In genomic region chr13:38046049-38046376, GRCh38 we compare ENCODE assay signal across 12 cellular contexts.
A peak's percentile ranks its signal among the peaks of the same experiment; 100 is the strongest.
DNase-seq lines count a peak whose midpoint lies in the region; ATAC-seq, FAIRE-seq and TF ChIP-seq lines count a peak whose summit lies in the region.
"Had no signal": no experiment of that assay in that cellular context is flagged by ENCODE, and none has a peak within 500 bp of the region (broad histone marks: within the 10 kb centered on the region; RNA-seq: fewer than 3 reads in every experiment).

No MANE protein-coding gene starts in this region.

- H3K4me2 ChIP-seq in OCI-LY3 (ENCODE audit: low read length) (0 out of 2 replicates have a peak overlapping the region, but pooled peaks have one; percentile 16), K562 (ENCODE audit: insufficient read depth, low read length) (no peak overlapping the region)
- H3K4me2 ChIP-seq: A549 had no signal

- WGBS in K562 (ENCODE audit: insufficient coverage, low coverage, missing lambda C conversion rate) = 0% methylated on average over 1 of the region's 1 CpG

- H3K4me3 ChIP-seq in ACC112 (ENCODE audit: low read depth, low read length) (no peak overlapping the region), OCI-LY3 (ENCODE audit: low read length) (no peak overlapping the region), K562 (no peak overlapping the region)
- H3K4me3 ChIP-seq: A549 had no signal

- H3K9me3 ChIP-seq in OCI-LY3 (ENCODE audit: insufficient read depth, low read length) (no peaks in the 10 kb centered on the region), K562 (replicated peaks; ENCODE audit: control insufficient read depth, insufficient read depth, low read depth, low read length) (no peaks in the 10 kb centered on the region)
- H3K9me3 ChIP-seq: A549 had no signal

- peaks cover 5% of the 10 kb centered on the region for H3K9me3 Mint-ChIP-seq in neural crest cell

- intact Hi-C loops in K562 (cut with micrococcal nuclease) = loop anchor here (5.0 kb wide), 2 partner anchors 404 to 939 kb away; partner anchors contain the start of gene CSNK1A1L

- no peak for TF ChIP-seq EP300 in K562 (IDR thresholded peaks at IDR 0.05; ENCODE audit: low read length)

- TF ChIP-seq RAD21 in K562 (CRISPR knock-in tag; conservative IDR thresholded peaks at IDR 0.05 in 1 of 2, IDR thresholded peaks at IDR 0.05 in 1 of 2) = no peak

- H3K27ac Mint-ChIP-seq in neural crest cell (ENCODE audit: unreplicated experiment) = peak overlapping the region; percentile 60
- H3K27ac Mint-ChIP-seq: CD14-positive monocyte had no signal

- peaks cover 4% of the 10 kb centered on the region for H3K4me1 Mint-ChIP-seq in neural crest cell
- H3K4me1 Mint-ChIP-seq: CD14-positive monocyte had no signal

- H2AFZ ChIP-seq in ACC112 (ENCODE audit: low read length, unreplicated experiment) = peak overlapping the region; percentile 62
- peak overlapping the region; percentile 94 for H2AFZ ChIP-seq in OCI-LY3 (ENCODE audit: low read depth, low read length)
- H2AFZ ChIP-seq in K562 (ENCODE audit: low read depth, low read length) = peak overlapping the region; percentile 91

- in situ Hi-C loops in K562 (cut with MboI) = loop anchor here (25.0 kb wide), 1 partner anchor 159 kb away; no protein-coding TSS in a partner anchor

- H3K4me1 ChIP-seq in ACC112 (ENCODE audit: control insufficient read depth, insufficient read depth, low read length, unreplicated experiment) = no peaks in the 10 kb centered on the region
- peaks cover 3% of the 10 kb centered on the region; the same call in 1 of the 2 replicates for H3K4me1 ChIP-seq in OCI-LY3 (ENCODE audit: low read length)
- no peaks in the 10 kb centered on the region; a peak in 1 of 5 replicates for H3K4me1 ChIP-seq in K562 (replicated peaks in 1 of 2; ENCODE audit: control insufficient read depth in 2 of 2, insufficient read depth in 2 of 2, low read length in 2 of 2)
- H3K4me1 ChIP-seq: A549 had no signal

- H3K79me2 ChIP-seq in ACC112 (ENCODE audit: control insufficient read depth, insufficient read depth, low read length, unreplicated experiment) = no peaks in the 10 kb centered on the region
- H3K79me2 ChIP-seq in OCI-LY3 (ENCODE audit: low read length) = no peaks in the 10 kb centered on the region
- H3K79me2 ChIP-seq in K562 (ENCODE audit: control insufficient read depth, insufficient read depth, low read length) = no peaks in the 10 kb centered on the region

- H3K9me1 ChIP-seq in K562 (ENCODE audit: control insufficient read depth, insufficient read depth, low read length) = no peaks in the 10 kb centered on the region

- POLR2A ChIA-PET in K562 (lab: Yijun Ruan, JAX) = no interaction called here

- no peak for TF ChIP-seq POLR2A in K562 (conservative IDR thresholded peaks at IDR 0.05)

- ATAC-seq in K562 (no peak), HG02623 (IDR thresholded peaks at IDR 0.05; ENCODE audit: unreplicated experiment) (no peak)

- no peaks in the 10 kb centered on the region for H4K20me1 ChIP-seq in OCI-LY3 (ENCODE audit: insufficient read depth, low read length)
- no peaks in the 10 kb centered on the region for H4K20me1 ChIP-seq in K562 (replicated peaks; ENCODE audit: control insufficient read depth, insufficient read depth, low read length)

- FAIRE-seq in K562 (lab: Jason Lieb, UNC) = no peak
- FAIRE-seq: A549, GM12891 had no signal

- CTCF ChIA-PET in K562 (lab: Yijun Ruan, JAX; ENCODE audit: low intra/inter-chr PET ratio) = interaction anchor here (1.0 kb wide), 1 partner anchor 277 kb away, joined by 4 read pairs; no protein-coding TSS in a partner anchor

- no peak for TF ChIP-seq CTCF in OCI-LY3 (IDR thresholded peaks at IDR 0.05; ENCODE audit: low read depth, low read length)
- no peak for TF ChIP-seq CTCF in K562 (IDR thresholded peaks at IDR 0.05 in 2 of 3, conservative IDR thresholded peaks at IDR 0.05 in 1 of 3; ENCODE audit: insufficient read depth in 2 of 3, low read depth in 1 of 3, low read length in 3 of 3)
- TF ChIP-seq CTCF in neural crest cell (conservative IDR thresholded peaks at IDR 0.05) = no peak

- H3K36me3 Mint-ChIP-seq in neural crest cell (ENCODE audit: low read depth) = peaks cover 5% of the 10 kb centered on the region
- H3K36me3 Mint-ChIP-seq: CD14-positive monocyte had no signal

- H3K27me3 ChIP-seq in ACC112 (ENCODE audit: insufficient read depth, low read length) (no peaks in the 10 kb centered on the region), OCI-LY3 (ENCODE audit: low read depth, low read length) (no peaks in the 10 kb centered on the region), K562 (ENCODE audit: control insufficient read depth in 2 of 2, insufficient read depth in 2 of 2, low read length in 2 of 2) (no peaks in the 10 kb centered on the region)

- H3K36me3 ChIP-seq in ACC112 (ENCODE audit: insufficient read depth, low read length) = no peaks in the 10 kb centered on the region
- no peaks in the 10 kb centered on the region for H3K36me3 ChIP-seq in OCI-LY3 (replicated peaks; ENCODE audit: low read depth, low read length)
- H3K36me3 ChIP-seq in K562 (ENCODE audit: control insufficient read depth, insufficient read depth, low read length) = no peaks in the 10 kb centered on the region

- BruUV-seq in K562 (replicated peaks; lab: Mats Ljungman, UMichigan) = no TSS peak

- H3K4me3 Mint-ChIP-seq in neural crest cell = no peak overlapping the region
- H3K4me3 Mint-ChIP-seq: CD14-positive monocyte had no signal

- H3K27ac ChIP-seq in ACC112 (ENCODE audit: low read depth, low read length) = no peak overlapping the region
- H3K27ac ChIP-seq in OCI-LY3 (ENCODE audit: low read length) = no peak overlapping the region
- H3K27ac ChIP-seq in K562 (ENCODE audit: extremely low read depth, low read depth, low read length) = no peak overlapping the region
- H3K27ac ChIP-seq: A549 had no signal

- H3K9ac ChIP-seq in OCI-LY3 (ENCODE audit: low read length) (no peak overlapping the region), K562 (ENCODE audit: insufficient read depth in 1 of 2, low read depth in 2 of 2, low read length in 2 of 2) (no peak overlapping the region)

- H3K27me3 Mint-ChIP-seq in neural crest cell (ENCODE audit: low read depth) = no peaks in the 10 kb centered on the region

- DNase-seq in K562 (ENCODE audit: extremely low read depth in 1 of 4, low spot score in 3 of 4) (no peak), neural crest cell (ENCODE audit: low read depth, low spot score) (no peak), islet precursor cell (no peak), NCI-H510A treated with DMSO at 0.1 percent for 48 hours (lab: John Stamatoyannopoulos, UW) (no peak)
- no peak for DNase-seq in activated CD8-positive, alpha-beta memory T cell treated with anti-CD3 and anti-CD28 coated beads for 24 hours
- DNase-seq: NCI-H1930 had no signal

TF ChIP-seq in K562, 482 proteins besides CTCF, POLR2A, EP300 and RAD21 (continues in another document):
- TF ChIP-seq DPF2 (IDR thresholded peaks at IDR 0.05) (no peak), HOMEZ (CRISPR knock-in tag; IDR thresholded peaks at IDR 0.05) (no peak), SMARCC2 (IDR thresholded peaks at IDR 0.05; ENCODE audit: low read depth) (no peak), BHLHE40 (IDR thresholded peaks at IDR 0.05; ENCODE audit: low read length) (no peak), ETS2 (tag; IDR thresholded peaks at IDR 0.05; ENCODE audit: borderline replicate concordance, poor library complexity, severe bottlenecking) (no peak), RERE (CRISPR knock-in tag; IDR thresholded peaks at IDR 0.05; ENCODE audit: borderline replicate concordance) (no peak)
